In genomic region chr2:48715956-48716355, GRCh38 we compare ENCODE assay signal across 22 cellular contexts. TPM values are rescaled to one million over a fixed set of nuclear protein-coding genes. Genes with fewer than 3 reads are reported as not detected.
DNase-seq lines count a peak whose midpoint lies in the region; ATAC-seq and TF ChIP-seq lines count a peak whose summit lies in the region.
"Had no signal": no experiment of that assay in that cellular context is flagged by ENCODE, and none has a peak within 500 bp of the region (broad histone marks: within the 10 kb centered on the region; RNA-seq: fewer than 3 reads in every experiment).

No MANE protein-coding gene starts in this region.

- H3K4me3 ChIP-seq in astrocyte of the spinal cord (ENCODE audit: low read depth, low read length) (no peak overlapping the region), gastroesophageal sphincter (no peak overlapping the region), thyroid gland (replicated peaks in 1 of 3) (no peak overlapping the region)
- H3K4me3 ChIP-seq: cardiac muscle cell, left lung, vagina had no signal

- in situ Hi-C loops in astrocyte of the spinal cord (cut with HindIII; ENCODE audit: low sequenced_read_pairs), result no loop called here

- intact Hi-C loops in thyroid gland (cut with DNase I), result no loop called here

- TF ChIP-seq EP300 in gastroesophageal sphincter (IDR thresholded peaks at IDR 0.05), result no peak

- no peaks in the 10 kb centered on the region for H3K36me3 ChIP-seq in gastroesophageal sphincter
- H3K36me3 ChIP-seq in thyroid gland, result no peaks in the 10 kb centered on the region
- H3K36me3 ChIP-seq: BE2C, cardiac muscle cell, left lung, vagina, WERI-Rb-1 had no signal

- H3K27ac ChIP-seq in gastroesophageal sphincter, result peak overlapping the region; percentile 79 to 90 (median 82)
- H3K27ac ChIP-seq in thyroid gland, result peak overlapping the region; percentile 29 to 61 (median 33)
- H3K27ac ChIP-seq: cardiac muscle cell, left lung, vagina, WERI-Rb-1 had no signal

- DNase-seq in NCI-H1105 treated with DMSO at 0.1 percent for 48 hours (lab: John Stamatoyannopoulos, UW) (peak; percentile 17), NCI-H1105 (lab: John Stamatoyannopoulos, UW) (no peak), astrocyte of the spinal cord (ENCODE audit: low read depth, low spot score) (peak; percentile 51), thyroid gland (peak; percentile 32 to 43), NCI-H1930 (lab: John Stamatoyannopoulos, UW) (no peak), EL (no peak), DMS153 (lab: John Stamatoyannopoulos, UW) (no peak)
- DNase-seq: 8988T; activated CD4-positive, alpha-beta T cell treated with anti-CD3 and anti-CD28 coated beads, Interleukin-2, amount 50 U/mL, for 4 hours; activated CD8-positive, alpha-beta memory T cell treated with anti-CD3 and anti-CD28 coated beads, Interleukin-2, amount 50 U/mL, for 48 hours; BE2C; COR-L47; NCI-H1694; SK-N-SH; stimulated activated CD8-positive, alpha-beta memory T cell treated with anti-CD3 and anti-CD28 coated beads, Interleukin-4, amount 100 ng/mL, for 48 hours; WERI-Rb-1 had no signal

- H3K9me3 ChIP-seq in gastroesophageal sphincter (no peaks in the 10 kb centered on the region), thyroid gland (no peaks in the 10 kb centered on the region)
- H3K9me3 ChIP-seq: BE2C, left lung, SK-N-SH, vagina had no signal

- peaks cover 4 to 74% (median 21%) of the 10 kb centered on the region in 3 donors for H3K4me1 ChIP-seq in gastroesophageal sphincter
- peaks cover 21 to 57% of the 10 kb centered on the region in 2 donors for H3K4me1 ChIP-seq in thyroid gland
- H3K4me1 ChIP-seq: BE2C had no signal

- WGBS in gastroesophageal sphincter (ENCODE audit: low coverage in 1 of 2), 2 donors, result 32% methylated on average over 1 of the region's 1 CpG; no CpG with 5 or more reads in 1 of the 2 donors
- WGBS in thyroid gland, 2 donors, result 39 to 50% methylated on average over 1 of the region's 1 CpG

- H3K27me3 ChIP-seq in gastroesophageal sphincter (no peaks in the 10 kb centered on the region), thyroid gland (no peaks in the 10 kb centered on the region)
- H3K27me3 ChIP-seq: BE2C, cardiac muscle cell, left lung, vagina had no signal

- TF ChIP-seq POLR2A in gastroesophageal sphincter (IDR thresholded peaks at IDR 0.05), result no peak
- TF ChIP-seq POLR2A in thyroid gland (IDR thresholded peaks at IDR 0.05), result no peak

- TF ChIP-seq CTCF in astrocyte of the spinal cord (IDR thresholded peaks at IDR 0.05; ENCODE audit: low read depth, low read length) (no peak), gastroesophageal sphincter (IDR thresholded peaks at IDR 0.05) (no peak), thyroid gland (IDR thresholded peaks at IDR 0.05) (no peak)

- ATAC-seq in gastroesophageal sphincter, result no peak

RNA-seq across cellular contexts. Expression of gene LHCGR, which starts 39.6 kb away (rescaled TPM):
- total RNA-seq in gastroesophageal sphincter (1 to 10 TPM in 3 of 4 donors, under 1 TPM in 1; 0.20 to 2.2 (median 1.5) TPM), thyroid gland (1 to 10 TPM in 2 of 4 donors, under 1 TPM in 2; 0.59 to 1.7 (median 1.1) TPM)
- total RNA-seq: dermis microvascular lymphatic vessel endothelial cell; T-helper 2 cell treated with Interferon-gamma antibody and Interleukin-4, amounts not matched to agents 100 ng/mL and 5 ng/mL, for 36 hours; vagina had no signal

Comparison
In these comparisons a context has a peak if more than half of its experiments do, and no peak if none do; other contexts are left out.
1. DNase-seq: peak in NCI-H1105 treated with DMSO at 0.1 percent for 48 hours (single experiment), astrocyte of the spinal cord (single experiment) and thyroid gland (2 of 2); none in NCI-H1105 (single experiment), NCI-H1930 (0 of 2), EL (single experiment) and DMS153 (single experiment).